Comparison of ENCODE assay signal across 1 cellular context in the genomic region with DNA sequence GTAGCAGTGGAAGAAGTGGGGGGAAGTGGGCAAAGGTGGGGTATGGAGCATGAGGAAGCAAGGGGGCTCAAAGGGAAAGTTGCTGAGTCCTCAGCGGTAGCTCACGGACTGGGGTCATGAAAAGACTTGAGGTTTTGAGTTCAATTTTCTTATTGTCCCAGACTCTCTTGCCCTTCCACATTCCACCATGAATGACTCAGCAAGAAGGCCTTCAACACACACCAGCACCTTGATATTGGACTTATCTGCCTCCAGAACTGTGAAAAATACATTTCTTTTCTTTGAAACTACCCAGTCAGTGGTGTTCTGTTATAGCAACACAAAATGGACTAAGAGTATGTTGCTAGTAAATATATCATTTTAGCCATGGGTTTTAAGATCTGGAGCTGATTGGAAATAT.
TF ChIP-seq lines count a peak whose summit lies in the region.

No MANE protein-coding gene starts in this region.

TF ChIP-seq in HCT116, 20 proteins besides CTCF, POLR2A, EP300 and RAD21:
- no peak for TF ChIP-seq EZH2 (IDR thresholded peaks at IDR 0.05)
- peak; percentile 91 for TF ChIP-seq FOSL1 (IDR thresholded peaks at IDR 0.05; ENCODE audit: low read depth)
- TF ChIP-seq ZFX (IDR thresholded peaks at IDR 0.05), result no peak
- peak; percentile 94 for TF ChIP-seq CBX3 (IDR thresholded peaks at IDR 0.05; ENCODE audit: low read depth)
- TF ChIP-seq SP1 (IDR thresholded peaks at IDR 0.05; ENCODE audit: low read depth), result peak; percentile 72
- TF ChIP-seq, protein P1, sequence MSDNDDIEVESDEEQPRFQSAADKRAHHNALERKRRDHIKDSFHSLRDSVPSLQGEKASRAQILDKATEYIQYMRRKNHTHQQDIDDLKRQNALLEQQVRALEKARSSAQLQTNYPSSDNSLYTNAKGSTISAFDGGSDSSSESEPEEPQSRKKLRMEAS (IDR thresholded peaks at IDR 0.05), result peak; percentile 35; the same call in 1 of the 2 replicates
- TF ChIP-seq SIN3A (IDR thresholded peaks at IDR 0.05; ENCODE audit: low read depth), result peak; percentile 32; the same call in 1 of the 2 replicates
- TF ChIP-seq JUND (IDR thresholded peaks at IDR 0.05), result peak; percentile 89
- TF ChIP-seq CEBPB (IDR thresholded peaks at IDR 0.05; ENCODE audit: low read depth), result no peak
- TF ChIP-seq, protein P2, sequence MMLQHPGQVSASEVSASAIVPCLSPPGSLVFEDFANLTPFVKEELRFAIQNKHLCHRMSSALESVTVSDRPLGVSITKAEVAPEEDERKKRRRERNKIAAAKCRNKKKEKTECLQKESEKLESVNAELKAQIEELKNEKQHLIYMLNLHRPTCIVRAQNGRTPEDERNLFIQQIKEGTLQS (IDR thresholded peaks at IDR 0.05), result no peak
- TF ChIP-seq EZH2phosphoT487 (IDR thresholded peaks at IDR 0.05; ENCODE audit: borderline replicate concordance), result no peak
